In the genomic region with DNA sequence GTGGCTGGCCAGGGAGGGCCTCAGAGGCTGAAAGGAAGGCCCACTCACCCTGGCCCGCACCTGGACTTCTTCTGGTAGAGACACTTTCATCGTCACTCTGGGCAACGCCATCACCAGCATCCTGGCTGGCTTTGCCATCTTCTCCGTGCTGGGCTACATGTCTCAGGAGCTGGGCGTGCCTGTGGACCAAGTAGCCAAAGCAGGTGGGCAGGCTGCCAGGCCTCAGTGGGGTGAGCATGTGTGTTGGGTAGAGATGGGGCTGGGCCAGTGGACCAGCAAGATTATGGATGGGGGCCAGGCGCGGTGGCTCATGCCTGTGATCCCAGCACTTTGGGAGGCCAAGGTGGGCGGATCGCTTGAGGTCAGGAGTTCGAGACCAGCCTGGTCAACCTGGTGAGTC, we compare ENCODE assay signal across 40 cellular contexts. TPM values are rescaled to one million over a fixed set of nuclear protein-coding genes. Genes with fewer than 3 reads are reported as not detected.
"Had no signal": no experiment of that assay in that cellular context is flagged by ENCODE, and none has a peak within 500 bp of the region (broad histone marks: within the 10 kb centered on the region; RNA-seq: fewer than 3 reads in every experiment).

No MANE protein-coding gene starts in this region.

- H3K27ac ChIP-seq: adrenal gland, body of pancreas, brain microvascular endothelial cell, breast epithelium, WERI-Rb-1 had no signal

- H3K4me3 ChIP-seq: adrenal gland, body of pancreas, breast epithelium had no signal

- H3K4me1 ChIP-seq: adrenal gland, body of pancreas, breast epithelium had no signal

- H3K36me3 Mint-ChIP-seq: activated CD4-positive, alpha-beta memory T cell treated with anti-CD3 and anti-CD28 coated beads for 36 hours; activated naive CD4-positive, alpha-beta T cell treated with anti-CD3 and anti-CD28 coated beads, Interleukin-2, amount 50 U/mL, for 72 hours; activated naive CD8-positive, alpha-beta T cell treated with anti-CD3 and anti-CD28 coated beads for 36 hours had no signal

- H3K9me3 ChIP-seq: adrenal gland, body of pancreas, breast epithelium had no signal

- H3K4me3 Mint-ChIP-seq: activated B cell treated with CpG ODN at 0.5 μM for 24 hours; activated CD4-positive, alpha-beta memory T cell treated with anti-CD3 and anti-CD28 coated beads for 36 hours; activated CD4-positive, alpha-beta T cell treated with anti-CD3 and anti-CD28 coated beads, Interleukin-2, amount 10 ng/mL, durations not matched to agents 24 days and 14 days; activated CD8-positive, alpha-beta T cell treated with anti-CD3 and anti-CD28 coated beads for 36 hours; activated naive CD4-positive, alpha-beta T cell treated with anti-CD3 and anti-CD28 coated beads for 36 hours; activated naive CD8-positive, alpha-beta T cell treated with anti-CD3 and anti-CD28 coated beads for 36 hours; activated T-cell treated with anti-CD3 and anti-CD28 coated beads, Interleukin-2, amount 50 U/mL, for 4 hours; activated T-cell treated with anti-CD3 and anti-CD28 coated beads, Interleukin-2, amount 50 U/mL, for 72 hours; activated T-helper 1 cell treated with anti-CD3 and anti-CD28 coated beads, Interleukin-12 subunit alpha, Interleukin-12 subunit beta, Interleukin-2, Interleukin-4 antibody, amounts not matched to agents 30 ng/mL and 10 ng/mL and 1 ng/mL, durations not matched to agents 14 hours and 24 hours and 36 hours; activated T-helper 17 cell treated with anti-CD3 and anti-CD28 coated beads, Interleukin-2, amount 50 U/mL, for 72 hours; T-helper 1 cell treated with Interleukin-12 subunit alpha and Interleukin-12 subunit beta and Interleukin-4 antibody, amounts not matched to agents 30 μg/mL and 1 μg/mL, for 36 hours; T-helper 2 cell treated with Interferon-gamma antibody and Interleukin-4, amounts not matched to agents 5 μg/mL and 100 μg/mL, for 36 hours had no signal

- H3K27me3 ChIP-seq: adrenal gland, body of pancreas, breast epithelium had no signal

- H3K27me3 Mint-ChIP-seq: activated CD4-positive, alpha-beta T cell treated with anti-CD3 and anti-CD28 coated beads, Interleukin-2, amount 10 ng/mL, durations not matched to agents 24 days and 14 days had no signal

- H3K9me3 Mint-ChIP-seq: activated B cell treated with CpG ODN at 0.5 μM for 24 hours; activated CD4-positive, alpha-beta memory T cell treated with anti-CD3 and anti-CD28 coated beads for 36 hours; activated CD4-positive, alpha-beta T cell treated with anti-CD3 and anti-CD28 coated beads, Interleukin-2, amount 10 ng/mL, durations not matched to agents 24 days and 14 days; activated CD8-positive, alpha-beta T cell treated with anti-CD3 and anti-CD28 coated beads for 36 hours; activated naive CD4-positive, alpha-beta T cell treated with anti-CD3 and anti-CD28 coated beads for 36 hours; activated naive CD4-positive, alpha-beta T cell treated with anti-CD3 and anti-CD28 coated beads, Interleukin-2, amount 50 U/mL, for 72 hours; activated naive CD8-positive, alpha-beta T cell treated with anti-CD3 and anti-CD28 coated beads for 36 hours; activated T-cell treated with anti-CD3 and anti-CD28 coated beads, Interleukin-2, amount 50 U/mL, for 4 hours; activated T-cell treated with anti-CD3 and anti-CD28 coated beads, Interleukin-2, amount 50 U/mL, for 72 hours; activated T-helper 1 cell treated with anti-CD3 and anti-CD28 coated beads, Interleukin-12 subunit alpha, Interleukin-12 subunit beta, Interleukin-2, Interleukin-4 antibody, amounts not matched to agents 30 ng/mL and 10 ng/mL and 1 ng/mL, durations not matched to agents 14 hours and 24 hours and 36 hours; activated T-helper 17 cell treated with anti-CD3 and anti-CD28 coated beads, Interleukin-2, amount 50 U/mL, for 72 hours; T-helper 1 cell treated with Interleukin-12 subunit alpha and Interleukin-12 subunit beta and Interleukin-4 antibody, amounts not matched to agents 30 μg/mL and 1 μg/mL, for 36 hours; T-helper 2 cell treated with Interferon-gamma antibody and Interleukin-4, amounts not matched to agents 5 μg/mL and 100 μg/mL, for 36 hours had no signal

- H3K4me1 Mint-ChIP-seq: activated B cell treated with CpG ODN at 0.5 μM for 24 hours; activated CD4-positive, alpha-beta T cell treated with anti-CD3 and anti-CD28 coated beads, Interleukin-2, amount 10 ng/mL, durations not matched to agents 24 days and 14 days; activated T-helper 17 cell treated with anti-CD3 and anti-CD28 coated beads, Interleukin-2, amount 50 U/mL, for 72 hours had no signal

- FAIRE-seq: astrocyte, TTC549 had no signal

- H3K27ac Mint-ChIP-seq: activated B cell treated with CpG ODN at 0.5 μM for 24 hours; activated CD4-positive, alpha-beta memory T cell treated with anti-CD3 and anti-CD28 coated beads for 36 hours; activated CD4-positive, alpha-beta T cell treated with anti-CD3 and anti-CD28 coated beads, Interleukin-2, amount 10 ng/mL, durations not matched to agents 24 days and 14 days; activated CD8-positive, alpha-beta T cell treated with anti-CD3 and anti-CD28 coated beads for 36 hours; activated naive CD4-positive, alpha-beta T cell treated with anti-CD3 and anti-CD28 coated beads for 36 hours; activated naive CD4-positive, alpha-beta T cell treated with anti-CD3 and anti-CD28 coated beads, Interleukin-2, amount 50 U/mL, for 72 hours; activated naive CD8-positive, alpha-beta T cell treated with anti-CD3 and anti-CD28 coated beads for 36 hours; activated T-cell treated with anti-CD3 and anti-CD28 coated beads, Interleukin-2, amount 50 U/mL, for 72 hours; activated T-helper 1 cell treated with anti-CD3 and anti-CD28 coated beads, Interleukin-12 subunit alpha, Interleukin-12 subunit beta, Interleukin-2, Interleukin-4 antibody, amounts not matched to agents 30 ng/mL and 10 ng/mL and 1 ng/mL, durations not matched to agents 14 hours and 24 hours and 36 hours; activated T-helper 17 cell treated with anti-CD3 and anti-CD28 coated beads, Interleukin-2, amount 50 U/mL, for 72 hours; T-helper 1 cell treated with Interleukin-12 subunit alpha and Interleukin-12 subunit beta and Interleukin-4 antibody, amounts not matched to agents 30 μg/mL and 1 μg/mL, for 36 hours; T-helper 2 cell treated with Interferon-gamma antibody and Interleukin-4, amounts not matched to agents 5 μg/mL and 100 μg/mL, for 36 hours had no signal

- DNase-seq: activated B cell treated with CpG ODN at 0.5 μM for 24 hours; activated CD4-positive, alpha-beta memory T cell treated with anti-CD3 and anti-CD28 coated beads for 36 hours; activated CD4-positive, alpha-beta T cell treated with anti-CD3 and anti-CD28 coated beads for 4 hours; activated CD4-positive, alpha-beta T cell treated with anti-CD3 and anti-CD28 coated beads, Interleukin-2, amount 10 ng/mL, durations not matched to agents 24 days and 14 days; activated CD4-positive, alpha-beta T cell treated with anti-CD3 and anti-CD28 coated beads, Interleukin-2, amount 50 U/mL, for 1 hour; activated CD4-positive, alpha-beta T cell treated with anti-CD3 and anti-CD28 coated beads, Interleukin-2, amount 50 U/mL, for 4 hours; activated CD4-positive, CD25-positive, alpha-beta regulatory T cell treated with anti-CD3 and anti-CD28 coated beads, Interleukin-2, amount 50 U/mL, for 72 hours; activated CD8-positive, alpha-beta memory T cell treated with anti-CD3 and anti-CD28 coated beads, Interleukin-2, amount 50 U/mL, for 4 hours; activated CD8-positive, alpha-beta T cell treated with anti-CD3 and anti-CD28 coated beads for 36 hours; activated effector memory CD4-positive, alpha-beta T cell treated with anti-CD3 and anti-CD28 coated beads, Interleukin-2, amount 50 U/mL, for 16 hours; activated gamma-delta T cell treated with Interleukin-2 at 50 U/mL for 16 hours; activated naive CD4-positive, alpha-beta T cell; activated naive CD4-positive, alpha-beta T cell treated with anti-CD3 and anti-CD28 coated beads for 36 hours; activated naive CD4-positive, alpha-beta T cell treated with anti-CD3 and anti-CD28 coated beads, Interleukin-2, amount 50 U/mL, for 16 hours; activated naive CD8-positive, alpha-beta T cell treated with anti-CD3 and anti-CD28 coated beads for 36 hours; activated T-cell treated with anti-CD3 and anti-CD28 coated beads for 4 hours; activated T-cell treated with anti-CD3 and anti-CD28 coated beads, Interleukin-2, amount 50 U/mL, for 1 hour; activated T-cell treated with anti-CD3 and anti-CD28 coated beads, Interleukin-2, amount 50 U/mL, for 4 hours; activated T-cell treated with anti-CD3 and anti-CD28 coated beads, Interleukin-2, amount 50 U/mL, for 72 hours; adrenal gland; amniotic stem cell; aorta; body of pancreas; brain microvascular endothelial cell; central memory CD4-positive, alpha-beta T cell; cerebellar nuclear complex; T-helper 1 cell; T-helper 2 cell; T-helper 9 cell; WERI-Rb-1 had no signal

- ATAC-seq: activated CD8-positive, alpha-beta T cell treated with anti-CD3 and anti-CD28 coated beads for 36 hours; activated naive CD4-positive, alpha-beta T cell treated with anti-CD3 and anti-CD28 coated beads, Interleukin-2, amount 50 U/mL, for 72 hours; activated T-cell treated with anti-CD3 and anti-CD28 coated beads, Interleukin-2, amount 50 U/mL, for 4 hours; activated T-cell treated with anti-CD3 and anti-CD28 coated beads, Interleukin-2, amount 50 U/mL, for 72 hours; activated T-helper 17 cell treated with anti-CD3 and anti-CD28 coated beads, Interleukin-2, amount 50 U/mL, for 72 hours; body of pancreas had no signal

- H3K36me3 ChIP-seq: adrenal gland, brain microvascular endothelial cell, breast epithelium, WERI-Rb-1 had no signal

RNA-seq across cellular contexts. Expression of gene SLC6A7, which starts 12.6 kb away (rescaled TPM):
- total RNA-seq: activated B cell treated with CpG ODN at 0.5 μM for 24 hours; activated CD4-positive, alpha-beta memory T cell treated with anti-CD3 and anti-CD28 coated beads for 36 hours; activated CD4-positive, alpha-beta T cell treated with anti-CD3 and anti-CD28 coated beads, Interleukin-2, amount 10 ng/mL, durations not matched to agents 24 days and 14 days; activated CD8-positive, alpha-beta memory T cell treated with anti-CD3 and anti-CD28 coated beads for 36 hours; activated CD8-positive, alpha-beta T cell treated with anti-CD3 and anti-CD28 coated beads for 36 hours; activated naive CD4-positive, alpha-beta T cell treated with anti-CD3 and anti-CD28 coated beads for 36 hours; activated naive CD4-positive, alpha-beta T cell treated with anti-CD3 and anti-CD28 coated beads, Interleukin-2, amount 50 U/mL, for 72 hours; activated naive CD8-positive, alpha-beta T cell treated with anti-CD3 and anti-CD28 coated beads for 36 hours; activated T-cell treated with anti-CD3 and anti-CD28 coated beads, Interleukin-2, amount 50 U/mL, for 4 hours; activated T-cell treated with anti-CD3 and anti-CD28 coated beads, Interleukin-2, amount 50 U/mL, for 72 hours; activated T-helper 1 cell treated with anti-CD3 and anti-CD28 coated beads, Interleukin-12 subunit alpha, Interleukin-12 subunit beta, Interleukin-2, Interleukin-4 antibody, amounts not matched to agents 30 ng/mL and 10 ng/mL and 1 ng/mL, durations not matched to agents 14 hours and 24 hours and 36 hours; activated T-helper 17 cell treated with anti-CD3 and anti-CD28 coated beads, Interleukin-2, amount 50 U/mL, for 72 hours; adrenal gland; aorta; astrocyte; body of pancreas; cardiac septum had no signal
- polyA plus RNA-seq: adrenal gland had no signal

RNA-seq across cellular contexts. Expression of gene CDX1, which starts 35.9 kb away (rescaled TPM):
- total RNA-seq: activated B cell treated with CpG ODN at 0.5 μM for 24 hours; activated CD4-positive, alpha-beta memory T cell treated with anti-CD3 and anti-CD28 coated beads for 36 hours; activated CD4-positive, alpha-beta T cell treated with anti-CD3 and anti-CD28 coated beads, Interleukin-2, amount 10 ng/mL, durations not matched to agents 24 days and 14 days; activated CD8-positive, alpha-beta memory T cell treated with anti-CD3 and anti-CD28 coated beads for 36 hours; activated CD8-positive, alpha-beta T cell treated with anti-CD3 and anti-CD28 coated beads for 36 hours; activated naive CD4-positive, alpha-beta T cell treated with anti-CD3 and anti-CD28 coated beads for 36 hours; activated naive CD4-positive, alpha-beta T cell treated with anti-CD3 and anti-CD28 coated beads, Interleukin-2, amount 50 U/mL, for 72 hours; activated naive CD8-positive, alpha-beta T cell treated with anti-CD3 and anti-CD28 coated beads for 36 hours; activated T-cell treated with anti-CD3 and anti-CD28 coated beads, Interleukin-2, amount 50 U/mL, for 72 hours; activated T-helper 1 cell treated with anti-CD3 and anti-CD28 coated beads, Interleukin-12 subunit alpha, Interleukin-12 subunit beta, Interleukin-2, Interleukin-4 antibody, amounts not matched to agents 30 ng/mL and 10 ng/mL and 1 ng/mL, durations not matched to agents 14 hours and 24 hours and 36 hours; activated T-helper 17 cell treated with anti-CD3 and anti-CD28 coated beads, Interleukin-2, amount 50 U/mL, for 72 hours; aorta; astrocyte; body of pancreas had no signal
